Comparison of ENCODE assay signal across 14 cellular contexts in the genomic region with DNA sequence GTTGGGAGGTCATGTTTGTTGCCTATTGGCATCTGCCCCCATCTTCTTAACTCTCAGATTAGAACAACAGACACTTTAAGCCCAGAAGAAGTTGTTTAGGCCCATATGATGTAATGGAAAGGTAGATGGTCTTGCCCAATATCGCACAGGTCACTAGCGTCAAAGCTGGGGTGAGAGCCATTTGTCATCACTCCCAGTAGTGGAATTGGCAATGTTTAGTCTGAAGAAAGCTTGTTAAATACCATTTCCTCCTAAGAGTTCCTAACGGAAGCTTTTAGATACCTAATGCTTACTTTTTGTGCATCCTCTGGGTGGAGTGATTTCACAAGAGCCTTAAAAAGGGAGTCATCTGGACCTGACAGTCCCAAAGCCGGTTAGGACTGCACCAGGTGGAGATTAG.
DNase-seq lines count a peak whose midpoint lies in the region; ATAC-seq and TF ChIP-seq lines count a peak whose summit lies in the region.
"Had no signal": no experiment of that assay in that cellular context is flagged by ENCODE, and none has a peak within 500 bp of the region (broad histone marks: within the 10 kb centered on the region; RNA-seq: fewer than 3 reads in every experiment).

No MANE protein-coding gene starts in this region.

- peaks cover 62% of the 10 kb centered on the region for H3K4me1 Mint-ChIP-seq in glutamatergic neuron (ENCODE audit: low read depth, unreplicated experiment)
- peaks cover 59% of the 10 kb centered on the region for H3K4me1 Mint-ChIP-seq in mesothelial cell of epicardium
- H3K4me1 Mint-ChIP-seq: CD4-positive, CD25-positive, alpha-beta regulatory T cell; CD8-positive, alpha-beta memory T cell had no signal

- no peaks in the 10 kb centered on the region for H3K9me3 ChIP-seq in WERI-Rb-1 (ENCODE audit: severe bottlenecking)
- H3K9me3 ChIP-seq: BE2C had no signal

- no peak overlapping the region for H3K27ac ChIP-seq in WERI-Rb-1

- H3K27me3 Mint-ChIP-seq in glutamatergic neuron (ENCODE audit: unreplicated experiment): peaks cover 11% of the 10 kb centered on the region
- no peaks in the 10 kb centered on the region for H3K27me3 Mint-ChIP-seq in mesothelial cell of epicardium (ENCODE audit: low read depth)
- H3K27me3 Mint-ChIP-seq: CD8-positive, alpha-beta memory T cell had no signal

- H3K27me3 ChIP-seq in WERI-Rb-1 (ENCODE audit: insufficient read depth, low read depth, severe bottlenecking): no peaks in the 10 kb centered on the region
- H3K27me3 ChIP-seq: BE2C had no signal

- no peaks in the 10 kb centered on the region for H3K36me3 ChIP-seq in WERI-Rb-1
- H3K36me3 ChIP-seq: BE2C had no signal

- TF ChIP-seq CTCF in WERI-Rb-1 (IDR thresholded peaks at IDR 0.05; ENCODE audit: low read depth, low read length) (no peak), glutamatergic neuron (IDR thresholded peaks at IDR 0.05; ENCODE audit: partially characterized antibody, unreplicated experiment) (no peak), mesothelial cell of epicardium (IDR thresholded peaks at IDR 0.05; ENCODE audit: unreplicated experiment) (no peak)

- H3K27ac Mint-ChIP-seq in glutamatergic neuron (ENCODE audit: unreplicated experiment): peak overlapping the region; percentile 22
- peak overlapping the region; percentile 67 for H3K27ac Mint-ChIP-seq in mesothelial cell of epicardium
- H3K27ac Mint-ChIP-seq: CD4-positive, CD25-positive, alpha-beta regulatory T cell; CD8-positive, alpha-beta memory T cell; H9 had no signal

- H3K9me3 Mint-ChIP-seq in glutamatergic neuron (ENCODE audit: unreplicated experiment): peaks cover 13% of the 10 kb centered on the region
- no peaks in the 10 kb centered on the region for H3K9me3 Mint-ChIP-seq in mesothelial cell of epicardium
- H3K9me3 Mint-ChIP-seq: CD4-positive, CD25-positive, alpha-beta regulatory T cell had no signal

- no peak overlapping the region for H3K4me3 Mint-ChIP-seq in glutamatergic neuron (ENCODE audit: unreplicated experiment)
- no peak overlapping the region for H3K4me3 Mint-ChIP-seq in mesothelial cell of epicardium
- H3K4me3 Mint-ChIP-seq: CD4-positive, CD25-positive, alpha-beta regulatory T cell; CD8-positive, alpha-beta memory T cell; H9 had no signal

- H3K4me3 ChIP-seq in WERI-Rb-1 (ENCODE audit: low read depth, low read length): no peak overlapping the region

- DNase-seq in WERI-Rb-1: peak; percentile 17
- DNase-seq in glutamatergic neuron: no peak
- DNase-seq in mesothelial cell of epicardium (ENCODE audit: low spot score in 2 of 2, unreplicated experiment in 2 of 2): no peak
- DNase-seq in NCI-H2196 treated with DMSO at 0.1 percent for 48 hours (lab: John Stamatoyannopoulos, UW; ENCODE audit: unreplicated experiment): no peak
- no peak for DNase-seq in left lobe of liver (ENCODE audit: low spot score)
- no peak for DNase-seq in NCI-H510A treated with DMSO at 0.1 percent for 48 hours (lab: John Stamatoyannopoulos, UW)
- DNase-seq: ACHN; BE2C; C1 segment of cervical spinal cord; CD4-positive, CD25-positive, alpha-beta regulatory T cell; CD8-positive, alpha-beta memory T cell; COR-L47; H9 had no signal

- H3K36me3 Mint-ChIP-seq in glutamatergic neuron (ENCODE audit: unreplicated experiment) (no peaks in the 10 kb centered on the region), mesothelial cell of epicardium (no peaks in the 10 kb centered on the region)
- H3K36me3 Mint-ChIP-seq: CD4-positive, CD25-positive, alpha-beta regulatory T cell; CD8-positive, alpha-beta memory T cell had no signal

- no peak for ATAC-seq in HG02678 (IDR thresholded peaks at IDR 0.05; ENCODE audit: unreplicated experiment)
- no peak for ATAC-seq in left lobe of liver
